ENCODE assay signal across 1 cellular context in the genomic region with DNA sequence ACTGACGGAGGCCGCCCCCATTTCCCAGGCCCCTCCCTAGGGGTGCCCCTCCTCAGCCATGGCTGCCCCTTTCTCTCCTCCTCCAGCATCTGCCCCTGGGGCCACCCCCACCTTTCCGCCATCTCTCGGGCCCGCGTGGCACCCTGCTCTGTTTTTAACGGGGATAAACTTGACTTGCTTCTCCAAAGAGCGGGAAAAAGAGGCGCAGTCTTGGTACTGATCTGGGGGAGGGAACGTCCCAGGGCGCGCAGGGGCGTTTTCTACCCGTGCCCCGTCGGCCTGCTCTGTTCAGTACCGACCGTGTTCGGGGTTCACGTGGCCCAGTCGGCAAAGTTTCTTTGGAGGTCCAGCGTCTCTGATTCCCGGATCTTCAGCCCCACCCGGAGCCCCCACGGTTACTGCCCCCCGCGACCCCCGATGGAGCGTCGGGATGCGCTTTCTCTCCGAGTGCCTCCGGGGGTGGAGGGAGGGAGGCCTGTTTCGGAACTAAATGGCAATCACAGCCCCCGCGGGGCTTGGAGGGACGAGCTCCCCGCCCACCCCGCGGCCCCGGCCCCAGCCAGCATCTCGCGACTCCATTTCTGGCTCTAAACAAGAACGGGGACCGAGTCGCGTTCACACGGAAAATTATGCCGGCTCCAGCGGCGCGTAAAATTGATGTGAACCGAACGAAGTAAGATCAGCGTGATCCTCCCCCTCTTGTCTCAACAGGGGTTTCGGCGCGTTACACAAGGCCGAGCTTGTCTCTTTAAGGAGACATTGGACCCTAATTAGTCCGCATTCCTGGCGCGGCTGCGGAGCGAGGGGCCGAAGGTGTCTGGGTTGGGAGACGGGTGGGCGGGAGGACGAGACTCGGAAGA.
TF ChIP-seq lines count a peak whose summit lies in the region.

No MANE protein-coding gene starts in this region.

TF ChIP-seq in K562, 482 proteins besides CTCF, POLR2A, EP300 and RAD21 (continued from another document):
- TF ChIP-seq, protein P1, sequence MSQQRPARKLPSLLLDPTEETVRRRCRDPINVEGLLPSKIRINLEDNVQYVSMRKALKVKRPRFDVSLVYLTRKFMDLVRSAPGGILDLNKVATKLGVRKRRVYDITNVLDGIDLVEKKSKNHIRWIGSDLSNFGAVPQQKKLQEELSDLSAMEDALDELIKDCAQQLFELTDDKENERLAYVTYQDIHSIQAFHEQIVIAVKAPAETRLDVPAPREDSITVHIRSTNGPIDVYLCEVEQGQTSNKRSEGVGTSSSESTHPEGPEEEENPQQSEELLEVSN (IDR thresholded peaks at IDR 0.05; ENCODE audit: borderline replicate concordance in 1 of 2, extremely low read depth in 1 of 2, insufficient read depth in 1 of 2, insufficient read length in 1 of 2, low read depth in 1 of 2, low read length in 1 of 2, poor library complexity in 1 of 2, severe bottlenecking in 1 of 2), result peak; percentile 18 to 49
- TF ChIP-seq MTA1 (IDR thresholded peaks at IDR 0.05; ENCODE audit: borderline replicate concordance) (no peak), BRD4 (IDR thresholded peaks at IDR 0.05) (no peak), DLX4 (CRISPR knock-in tag; IDR thresholded peaks at IDR 0.05) (no peak), HNRNPUL1 (IDR thresholded peaks at IDR 0.05; ENCODE audit: low read length) (no peak), NCOA4 (IDR thresholded peaks at IDR 0.05; ENCODE audit: partially characterized antibody) (no peak), TCFL5 (CRISPR knock-in tag; conservative IDR thresholded peaks at IDR 0.05) (no peak), EZH2 (IDR thresholded peaks at IDR 0.05; ENCODE audit: borderline replicate concordance, low read depth, low read length) (no peak), CBFB (CRISPR knock-in tag; IDR thresholded peaks at IDR 0.05) (no peak), SP2 (IDR thresholded peaks at IDR 0.05; ENCODE audit: extremely low read depth, low read depth, low read length, poor library complexity, severe bottlenecking) (no peak), GABPB2 (CRISPR knock-in tag; conservative IDR thresholded peaks at IDR 0.05) (no peak)
